Comparison of ENCODE assay signal across 1 cellular context in the genomic region with DNA sequence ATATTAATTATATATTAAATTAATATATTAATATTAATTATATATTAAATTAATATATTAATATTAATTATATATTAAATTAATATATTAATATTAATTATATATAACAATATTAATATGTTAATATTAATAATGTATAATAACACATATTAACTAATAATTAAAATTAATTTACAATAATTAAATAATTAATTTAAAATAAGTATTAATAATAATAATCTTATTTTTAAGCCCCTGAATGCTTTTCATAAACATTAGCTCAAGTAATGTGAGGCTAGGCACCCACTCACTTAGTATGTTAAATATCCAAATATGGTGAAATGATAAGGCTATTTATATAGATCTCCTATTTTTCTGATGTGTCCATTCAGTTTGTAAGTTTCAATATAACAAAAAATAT.
TF ChIP-seq lines count a peak whose summit lies in the region.

No MANE protein-coding gene starts in this region.

TF ChIP-seq in HCT116, 20 proteins besides CTCF, POLR2A, EP300 and RAD21 (continued from another document):
- TF ChIP-seq POLR2AphosphoS5 (IDR thresholded peaks at IDR 0.05; ENCODE audit: low read depth, low read length): no peak
- no peak for TF ChIP-seq JUND (IDR thresholded peaks at IDR 0.05)
- TF ChIP-seq, protein P1, sequence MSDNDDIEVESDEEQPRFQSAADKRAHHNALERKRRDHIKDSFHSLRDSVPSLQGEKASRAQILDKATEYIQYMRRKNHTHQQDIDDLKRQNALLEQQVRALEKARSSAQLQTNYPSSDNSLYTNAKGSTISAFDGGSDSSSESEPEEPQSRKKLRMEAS (IDR thresholded peaks at IDR 0.05): no peak
- no peak for TF ChIP-seq EZH2 (IDR thresholded peaks at IDR 0.05)
- TF ChIP-seq YY1 (IDR thresholded peaks at IDR 0.05; ENCODE audit: extremely low read depth, insufficient replicate concordance, low read depth, low read length): no peak
- no peak for TF ChIP-seq SP1 (IDR thresholded peaks at IDR 0.05; ENCODE audit: low read depth)
- TF ChIP-seq SIN3A (IDR thresholded peaks at IDR 0.05; ENCODE audit: low read depth): no peak
- TF ChIP-seq, protein P2, sequence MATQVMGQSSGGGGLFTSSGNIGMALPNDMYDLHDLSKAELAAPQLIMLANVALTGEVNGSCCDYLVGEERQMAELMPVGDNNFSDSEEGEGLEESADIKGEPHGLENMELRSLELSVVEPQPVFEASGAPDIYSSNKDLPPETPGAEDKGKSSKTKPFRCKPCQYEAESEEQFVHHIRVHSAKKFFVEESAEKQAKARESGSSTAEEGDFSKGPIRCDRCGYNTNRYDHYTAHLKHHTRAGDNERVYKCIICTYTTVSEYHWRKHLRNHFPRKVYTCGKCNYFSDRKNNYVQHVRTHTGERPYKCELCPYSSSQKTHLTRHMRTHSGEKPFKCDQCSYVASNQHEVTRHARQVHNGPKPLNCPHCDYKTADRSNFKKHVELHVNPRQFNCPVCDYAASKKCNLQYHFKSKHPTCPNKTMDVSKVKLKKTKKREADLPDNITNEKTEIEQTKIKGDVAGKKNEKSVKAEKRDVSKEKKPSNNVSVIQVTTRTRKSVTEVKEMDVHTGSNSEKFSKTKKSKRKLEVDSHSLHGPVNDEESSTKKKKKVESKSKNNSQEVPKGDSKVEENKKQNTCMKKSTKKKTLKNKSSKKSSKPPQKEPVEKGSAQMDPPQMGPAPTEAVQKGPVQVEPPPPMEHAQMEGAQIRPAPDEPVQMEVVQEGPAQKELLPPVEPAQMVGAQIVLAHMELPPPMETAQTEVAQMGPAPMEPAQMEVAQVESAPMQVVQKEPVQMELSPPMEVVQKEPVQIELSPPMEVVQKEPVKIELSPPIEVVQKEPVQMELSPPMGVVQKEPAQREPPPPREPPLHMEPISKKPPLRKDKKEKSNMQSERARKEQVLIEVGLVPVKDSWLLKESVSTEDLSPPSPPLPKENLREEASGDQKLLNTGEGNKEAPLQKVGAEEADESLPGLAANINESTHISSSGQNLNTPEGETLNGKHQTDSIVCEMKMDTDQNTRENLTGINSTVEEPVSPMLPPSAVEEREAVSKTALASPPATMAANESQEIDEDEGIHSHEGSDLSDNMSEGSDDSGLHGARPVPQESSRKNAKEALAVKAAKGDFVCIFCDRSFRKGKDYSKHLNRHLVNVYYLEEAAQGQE (IDR thresholded peaks at IDR 0.05; ENCODE audit: low read depth): no peak
- TF ChIP-seq ZBTB33 (IDR thresholded peaks at IDR 0.05; ENCODE audit: extremely low read depth, insufficient replicate concordance, low read length): no peak
TF ChIP-seq in HCT116: peak in this region for 0.
